In the genomic region with DNA sequence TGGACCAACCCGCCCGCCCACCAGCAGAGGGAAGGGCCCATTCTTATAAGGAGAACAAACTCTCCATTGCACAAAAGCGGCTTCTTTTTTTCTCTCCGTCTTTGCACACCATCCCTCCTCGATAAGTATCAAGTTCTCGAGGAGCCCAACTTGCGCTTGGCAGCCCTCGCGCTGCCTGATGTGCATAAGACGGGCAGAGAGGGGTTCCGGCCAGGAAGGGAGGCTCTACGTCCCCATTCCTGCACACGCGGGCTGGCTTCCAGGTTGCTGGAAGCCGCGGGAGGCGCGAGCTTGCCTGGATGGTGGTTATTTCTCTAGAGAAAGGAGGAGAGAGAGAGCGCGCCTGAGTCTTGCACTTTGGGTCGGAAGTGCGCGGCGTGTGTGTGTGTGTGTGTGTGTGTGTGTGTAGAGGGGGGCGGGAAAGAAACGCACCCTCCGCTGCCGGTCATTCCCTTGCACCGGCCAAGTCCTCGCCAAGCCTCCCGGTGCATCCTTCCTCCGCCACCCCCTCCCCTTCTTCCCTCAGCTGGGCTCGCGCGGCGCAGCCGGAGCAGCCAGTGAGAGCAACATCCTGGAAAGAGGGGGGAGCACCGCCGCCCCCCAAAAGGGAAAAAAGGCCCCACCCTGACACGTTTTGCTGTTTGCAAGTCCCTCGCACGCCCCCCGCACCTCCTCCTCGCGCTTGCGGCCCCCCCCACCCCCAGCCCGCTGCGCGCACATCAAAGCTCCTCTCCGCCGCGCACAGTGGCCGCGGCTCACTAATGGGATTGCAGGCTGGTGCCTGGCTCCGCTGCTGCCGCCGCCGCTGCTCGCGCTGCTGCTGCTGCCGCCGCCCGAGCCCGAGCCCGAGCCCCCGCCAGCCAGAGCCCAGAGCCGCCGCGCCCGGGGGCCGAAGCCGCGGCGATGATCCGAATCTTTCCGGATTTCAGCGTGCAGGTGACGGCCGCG, we compare ENCODE assay signal across 8 cellular contexts. TPM values are rescaled to one million over a fixed set of nuclear protein-coding genes. Genes with fewer than 3 reads are reported as not detected.
DNase-seq lines count a peak whose midpoint lies in the region; ATAC-seq, FAIRE-seq and TF ChIP-seq lines count a peak whose summit lies in the region.

No MANE protein-coding gene starts in this region.

- H3K14ac ChIP-seq in H1 (ENCODE audit: insufficient read length) = no peak overlapping the region

- H2AK5ac ChIP-seq in H1 (ENCODE audit: low read depth, low read length) = no peak overlapping the region

- DNase-seq in GM13976 (ENCODE audit: low spot score) (peak; percentile 24), NCI-H2227 treated with DMSO at 0.1 percent for 48 hours (lab: John Stamatoyannopoulos, UW) (peak; percentile 93), H1 (ENCODE audit: low read depth in 1 of 2, low spot score in 2 of 2) (peak in 1 of 2 experiments; percentile 66), aorta (peak; percentile 46 to 75), UCSD-AML1 (lab: John Stamatoyannopoulos, UW; ENCODE audit: unreplicated experiment) (no peak), NCI-H128 (lab: John Stamatoyannopoulos, UW; ENCODE audit: unreplicated experiment) (no peak)

- H3K79me2 ChIP-seq in H1 (ENCODE audit: control insufficient read depth in 1 of 2, insufficient read depth in 2 of 2, low read length in 2 of 2) = no peaks in the 10 kb centered on the region

- no peak overlapping the region for H3K4ac ChIP-seq in H1 (replicated peaks; ENCODE audit: insufficient read length, low read depth, low read length)

- no peak for TF ChIP-seq EP300 in H1 (IDR thresholded peaks at IDR 0.05; ENCODE audit: borderline replicate concordance in 1 of 2, low read depth in 2 of 2, low read length in 2 of 2)

- peaks cover 11 to 73% (median 58%) of the 10 kb centered on the region in 4 experiments for H3K27me3 ChIP-seq in H1 (replicated peaks in 1 of 4; ENCODE audit: control insufficient read depth in 3 of 4, extremely low read depth in 1 of 4, insufficient read depth in 3 of 4, low read length in 3 of 4)
- no peaks in the 10 kb centered on the region for H3K27me3 ChIP-seq in aorta (ENCODE audit: control insufficient read depth in 1 of 2, insufficient read depth in 2 of 2, low read length in 1 of 2)

- no peak overlapping the region; the same call in 1 of the 2 replicates for H2BK20ac ChIP-seq in H1 (ENCODE audit: low read length)

- peak overlapping the region; percentile 78 to 98 for H3K4me2 ChIP-seq in H1 (ENCODE audit: insufficient read depth in 1 of 2, low read depth in 2 of 2, low read length in 2 of 2)

- 3% methylated on average over 50 of the region's 80 CpGs; no CpG with 5 or more reads in 1 of the 2 experiments for WGBS in H1 (ENCODE audit: extremely low coverage in 1 of 2, insufficient coverage in 1 of 2, insufficient read length in 1 of 2, insufficient replicate concordance in 2 of 2, low coverage in 1 of 2, low lambda C conversion rate in 2 of 2, missing lambda C conversion rate in 1 of 2), 2 experiments
- 0% methylated on average over 47 to 48 of the region's 80 CpGs for WGBS in mesodermal cell (ENCODE audit: insufficient coverage in 2 of 2), 2 experiments
- WGBS in aorta, 2 donors = 1% methylated on average over 63 to 80 of the region's 80 CpGs

- peaks cover 0 to 4% of the 10 kb centered on the region in 2 experiments for H4K20me1 ChIP-seq in H1 (replicated peaks in 1 of 2; ENCODE audit: control insufficient read depth in 1 of 2, insufficient read depth in 2 of 2, low read length in 2 of 2)

- POLR2A ChIA-PET in H1 (lab: Charles Lee; ENCODE audit: partially characterized antibody) = interaction anchor here (0.6 to 1.2 kb wide), 3 partner anchors 8 to 37 kb away, joined by 3 read pairs; no protein-coding TSS in a partner anchor

- no peak overlapping the region for H3K9ac ChIP-seq in H1 (replicated peaks in 1 of 4; ENCODE audit: extremely low read depth in 1 of 4, low read depth in 3 of 4, low read length in 3 of 4)

- peak overlapping the region; percentile 60; the same call in 1 of the 2 replicates for H2BK5ac ChIP-seq in H1 (ENCODE audit: low read depth, low read length)

- H4K8ac ChIP-seq in H1 (ENCODE audit: extremely low read depth, insufficient read depth, low read length) = no peak overlapping the region

- TF ChIP-seq POLR2A in H1 (IDR thresholded peaks at IDR 0.05; ENCODE audit: control extremely low read depth in 1 of 2, low read depth in 2 of 2, low read length in 2 of 2) = no peak

- H3K23ac ChIP-seq in H1 (ENCODE audit: insufficient read length) = no peak overlapping the region

- H3K79me1 ChIP-seq in H1 (ENCODE audit: low read depth, low read length) = no peaks in the 10 kb centered on the region

- H2BK12ac ChIP-seq in H1 (ENCODE audit: low read depth, low read length) = peak overlapping the region; percentile 44; the same call in 1 of the 2 replicates

- H4K5ac ChIP-seq in H1 (ENCODE audit: insufficient read length, low read depth, low read length) = no peak overlapping the region

- H2BK120ac ChIP-seq in H1 (replicated peaks; ENCODE audit: low read depth, low read length) = no peak overlapping the region

- TF ChIP-seq CTCF in GM13976 (IDR thresholded peaks at IDR 0.05; ENCODE audit: borderline replicate concordance, control extremely low read depth, extremely low read depth, insufficient read depth, missing control alignments) = no peak
- no peak for TF ChIP-seq CTCF in H1 (IDR thresholded peaks at IDR 0.05; ENCODE audit: control extremely low read depth in 1 of 3, insufficient read depth in 1 of 3, low read depth in 1 of 3, low read length in 3 of 3)

- H3K23me2 ChIP-seq in H1 (ENCODE audit: low read depth, low read length) = peaks cover 36% of the 10 kb centered on the region

- H3K56ac ChIP-seq in H1 (replicated peaks; ENCODE audit: insufficient read length, low read depth, low read length) = no peak overlapping the region

- intact Hi-C loops in aorta (cut with DNase I) = loop anchor here in 1 of 2 donors (5.0 to 10.0 kb wide), 3 partner anchors 209 to 861 kb away; no protein-coding TSS in a partner anchor

- no peaks in the 10 kb centered on the region for H3K9me3 ChIP-seq in H1 (ENCODE audit: insufficient read depth in 2 of 2, low read depth in 1 of 2, low read length in 1 of 2)
- no peaks in the 10 kb centered on the region for H3K9me3 ChIP-seq in mesodermal cell (ENCODE audit: control insufficient read depth, low read length)
- H3K9me3 ChIP-seq in aorta (ENCODE audit: control insufficient read depth, low read length) = no peaks in the 10 kb centered on the region

- FAIRE-seq in H1 (lab: Jason Lieb, UNC) = no peak

- in situ Hi-C loops in GM13976 (cut with MboI; ENCODE audit: low sequenced_read_pairs, unreplicated experiment) = no loop called here

- peaks cover 3 to 27% (median 11%) of the 10 kb centered on the region in 4 experiments for H3K4me1 ChIP-seq in H1 (replicated peaks in 1 of 4; ENCODE audit: control insufficient read depth in 3 of 4, insufficient read depth in 4 of 4, low read length in 3 of 4)
- H3K4me1 ChIP-seq in mesodermal cell (ENCODE audit: control insufficient read depth, insufficient read depth, low read length, poor library complexity, severe bottlenecking) = peaks cover 7% of the 10 kb centered on the region
- H3K4me1 ChIP-seq in aorta (ENCODE audit: control insufficient read depth in 1 of 2, insufficient read depth in 2 of 2, low read length in 2 of 2) = no peaks in the 10 kb centered on the region

- H3K36me3 ChIP-seq in H1 (ENCODE audit: control insufficient read depth in 2 of 4, insufficient read depth in 4 of 4, low read length in 3 of 4) = no peaks in the 10 kb centered on the region
- H3K36me3 ChIP-seq in mesodermal cell (ENCODE audit: control insufficient read depth, insufficient read depth, low read length) = no peaks in the 10 kb centered on the region
- no peaks in the 10 kb centered on the region for H3K36me3 ChIP-seq in aorta (ENCODE audit: control insufficient read depth in 1 of 2, insufficient read depth in 2 of 2, low read length in 1 of 2)

- ATAC-seq in aorta (ENCODE audit: low FRiP score) (peak; percentile 17), GM19455 (IDR thresholded peaks at IDR 0.05; ENCODE audit: unreplicated experiment) (no peak)

- TF ChIP-seq RAD21 in H1 (IDR thresholded peaks at IDR 0.05 in 1 of 2, conservative IDR thresholded peaks at IDR 0.05 in 1 of 2; ENCODE audit: low read depth in 2 of 2, low read length in 2 of 2) = no peak

- H3K18ac ChIP-seq in H1 (ENCODE audit: extremely low read depth, low read length) = peak overlapping the region; percentile 90

- no peak overlapping the region for H4K91ac ChIP-seq in H1 (replicated peaks; ENCODE audit: insufficient read length, low read length)

- peak overlapping the region; percentile 88; the same call in 1 of the 2 replicates for H2BK15ac ChIP-seq in H1 (ENCODE audit: low read length)

- peak overlapping the region; percentile 92; the same call in 1 of the 2 replicates for H2AFZ ChIP-seq in H1 (ENCODE audit: low read length)

- CTCF ChIA-PET in H1 (lab: Charles Lee; ENCODE audit: partially characterized antibody) = interaction anchor here (0.7 kb wide), 1 partner anchor 221 kb away, joined by 3 read pairs; no protein-coding TSS in a partner anchor

- peak overlapping the region; percentile 58 to 82 (median 60) for H3K4me3 ChIP-seq in H1 (ENCODE audit: extremely low read depth in 1 of 4, insufficient read depth in 2 of 4, low read depth in 3 of 4, low read length in 4 of 4)
- peak overlapping the region; percentile 43 for H3K4me3 ChIP-seq in mesodermal cell (ENCODE audit: extremely low read depth, insufficient read depth, low read length, poor library complexity, severe bottlenecking)
- H3K4me3 ChIP-seq in aorta (ENCODE audit: low read length in 2 of 2) = peak overlapping the region; percentile 41 to 84

- H3K27ac ChIP-seq in H1 (ENCODE audit: low read depth, low read length) (no peak overlapping the region), mesodermal cell (ENCODE audit: low read depth, low read length, severe bottlenecking) (no peak overlapping the region), aorta (ENCODE audit: low read depth in 1 of 2, low read length in 2 of 2) (no peak overlapping the region)

TF ChIP-seq in H1, 55 proteins besides CTCF, POLR2A, EP300 and RAD21 (continues in another document):
- TF ChIP-seq SP4 (IDR thresholded peaks at IDR 0.05; ENCODE audit: low read length) = no peak
- no peak for TF ChIP-seq BRCA1 (IDR thresholded peaks at IDR 0.05; ENCODE audit: low read depth, low read length)
- no peak for TF ChIP-seq BCL11A (IDR thresholded peaks at IDR 0.05; ENCODE audit: low read depth in 2 of 2, low read length in 2 of 2)

RNA-seq across cellular contexts. Expression of a gene that starts 4.5 kb away (rescaled TPM):
- 0.60 and 0.63 TPM in 2 replicates for total RNA-seq in H1 (2021; fragmentation: NEBNext Ultra II Directional; extraction: Animal tissue kit (Norgen Biotek cat#: 25700))
- polyA plus RNA-seq in H1 (2011; rRNA removed) (0.11 and 0.14 TPM in 2 replicates), aorta (under 1 TPM; 0.13 to 0.28 TPM)
- 0.17 TPM for polyA plus RNA-seq in H1 (2011; cell fraction: cytosol; rRNA removed)
- 0.39 TPM for polyA plus RNA-seq in H1 (2011; cell fraction: nucleus; rRNA removed)
- 0.29 to 0.50 TPM (median 0.40 TPM) in 4 replicates for polyA plus RNA-seq in H1 (2012, experiment 1 of 2)
- polyA plus RNA-seq in H1 (2012, experiment 2 of 2) = 0.35 TPM
- polyA plus RNA-seq in H1 (2013, experiment 1 of 2) = 0.36 TPM
- 0.46 TPM for polyA plus RNA-seq in H1 (2013, experiment 2 of 2)
- 0.98 and 1.0 TPM in 2 replicates for polyA minus RNA-seq in H1 (2011; rRNA and poly(A)+ RNA removed)
- polyA minus RNA-seq in H1 (2011; cell fraction: cytosol; rRNA and poly(A)+ RNA removed) = 2.7 TPM
- 3.1 TPM for polyA minus RNA-seq in H1 (2011; cell fraction: nucleus; rRNA and poly(A)+ RNA removed)
- 1.4 TPM for polyA plus RNA-seq in mesodermal cell (2013, experiment 1 of 2)
- polyA plus RNA-seq in mesodermal cell (2013, experiment 2 of 2) = 0.56 TPM
- 1 to 10 TPM in 1 of 2 donors, under 1 TPM in 1; 0.71 to 4.3 TPM for total RNA-seq in aorta

Comparison
In these comparisons a context has a peak if more than half of its experiments do, and no peak if none do; other contexts are left out.
1. DNase-seq: peak in GM13976 (single experiment), NCI-H2227 treated with DMSO at 0.1 percent for 48 hours (single experiment) and aorta (2 of 2); none in UCSD-AML1 (single experiment) and NCI-H128 (single experiment).
2. Peak in every context shown above with its lines, with median percentiles within 50 percentile points of each other: H3K4me3 ChIP-seq.